Comparison of ENCODE assay signal across 21 cellular contexts in genomic region chr2:173511357-173511756, GRCh38.
"Had no signal": no experiment of that assay in that cellular context is flagged by ENCODE, and none has a peak within 500 bp of the region (broad histone marks: within the 10 kb centered on the region; RNA-seq: fewer than 3 reads in every experiment).

No MANE protein-coding gene starts in this region.

- DNase-seq: activated CD4-positive, alpha-beta T cell treated with anti-CD3 and anti-CD28 coated beads for 1 hour; activated CD8-positive, alpha-beta memory T cell treated with anti-CD3 and anti-CD28 coated beads for 24 hours; activated CD8-positive, alpha-beta memory T cell treated with anti-CD3 and anti-CD28 coated beads, Interleukin-2, amount 50 U/mL, for 48 hours; activated effector memory CD4-positive, alpha-beta T cell treated with Interleukin-2 at 50 U/mL for 16 hours; activated naive CD4-positive, alpha-beta T cell treated with anti-CD3 and anti-CD28 coated beads, Interleukin-2, amount 10 ng/mL, durations not matched to agents 7 days and 5 days; activated naive CD8-positive, alpha-beta T cell treated with anti-CD3 and anti-CD28 coated beads, Interleukin-2, amount 50 U/mL, for 24 hours; activated T-cell treated with anti-CD3 and anti-CD28 coated beads, Interleukin-2, amount 50 U/mL, for 48 hours; anterior cingulate cortex; cerebellar nuclear complex; effector CD4-positive, alpha-beta T cell; esophagus squamous epithelium; left cardiac atrium; nucleus accumbens; sigmoid colon; stimulated activated CD4-positive, alpha-beta T cell treated with anti-CD3 and anti-CD28 coated beads, Interleukin-1b, Interleukin-23, amount 100 ng/mL, for 48 hours; stimulated activated CD8-positive, alpha-beta memory T cell treated with anti-CD3 and anti-CD28 coated beads, Interleukin-4, amount 100 ng/mL, for 48 hours; stimulated activated naive CD4-positive, alpha-beta T cell; T-helper 2 cell; upper lobe of right lung; WERI-Rb-1 had no signal

- H3K36me3 ChIP-seq: esophagus squamous epithelium, sigmoid colon, upper lobe of right lung, WERI-Rb-1 had no signal

- H3K27me3 ChIP-seq: sigmoid colon, upper lobe of right lung had no signal

- H3K27ac ChIP-seq: esophagus squamous epithelium, sigmoid colon, upper lobe of right lung, WERI-Rb-1 had no signal

- H3K4me3 ChIP-seq: esophagus squamous epithelium, lung, sigmoid colon, upper lobe of right lung had no signal
